In the genomic region with DNA sequence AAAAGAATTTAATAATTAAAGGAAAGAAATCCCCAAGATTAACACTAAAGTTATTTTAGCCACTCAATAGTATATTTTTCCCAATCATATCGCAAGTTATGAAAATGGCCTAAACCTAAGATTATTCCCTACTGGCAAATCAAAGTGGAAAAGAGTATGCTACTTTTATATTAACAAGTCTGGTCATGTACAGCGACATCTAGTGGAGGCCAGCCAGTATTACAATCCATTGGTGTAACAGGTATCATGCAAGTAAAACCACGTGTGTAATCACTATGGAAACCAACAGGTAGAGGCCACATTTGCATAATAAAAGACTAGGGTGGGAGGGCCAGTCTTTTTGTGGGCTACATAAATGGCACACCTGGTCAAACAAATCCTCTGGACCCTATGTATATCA, we compare ENCODE assay signal across 11 cellular contexts.
DNase-seq lines count a peak whose midpoint lies in the region; ATAC-seq, FAIRE-seq and TF ChIP-seq lines count a peak whose summit lies in the region.
"Had no signal": no experiment of that assay in that cellular context is flagged by ENCODE, and none has a peak within 500 bp of the region (broad histone marks: within the 10 kb centered on the region; RNA-seq: fewer than 3 reads in every experiment).

No MANE protein-coding gene starts in this region.

- TF ChIP-seq CTCF in bronchial epithelial cell (IDR thresholded peaks at IDR 0.05; ENCODE audit: insufficient read depth, low read length, severe bottlenecking), result peak; percentile 52
- no peak for TF ChIP-seq CTCF in coronary artery (IDR thresholded peaks at IDR 0.05)

- DNase-seq in A172 (ENCODE audit: low spot score) (peak; percentile 44), Daoy (ENCODE audit: low read depth) (peak; percentile 4), NAMALWA (ENCODE audit: low spot score) (peak; percentile 55), bronchial epithelial cell (ENCODE audit: low read depth) (peak; percentile 38), coronary artery (ENCODE audit: low spot score) (no peak), sciatic nerve (ENCODE audit: low spot score) (no peak)
- DNase-seq in effector CD8-positive, alpha-beta T cell (lab: John Stamatoyannopoulos, UW), result no peak
- DNase-seq: activated T-cell treated with anti-CD3 and anti-CD28 coated beads, Interleukin-2, amount 50 U/mL, for 1 hour; NCI-H2227 treated with DMSO at 0.1 percent for 48 hours; ovary had no signal

- H3K4me3 ChIP-seq in bronchial epithelial cell (ENCODE audit: low read depth, low read length) (no peak overlapping the region), coronary artery (no peak overlapping the region)
- H3K4me3 ChIP-seq: ovary had no signal

- H3K36me3 ChIP-seq in bronchial epithelial cell (ENCODE audit: control insufficient read depth, insufficient read depth, low read length), result no peaks in the 10 kb centered on the region
- H3K36me3 ChIP-seq: ovary had no signal

- intact Hi-C loops in sciatic nerve (cut with DNase I), result no loop called here

- no peak for FAIRE-seq in bronchial epithelial cell (lab: Jason Lieb, UNC)

- ATAC-seq in GM21447 (IDR thresholded peaks at IDR 0.05; ENCODE audit: unreplicated experiment) (no peak), sciatic nerve (no peak)

- H3K27me3 ChIP-seq in bronchial epithelial cell (ENCODE audit: control insufficient read depth, insufficient read depth, low read length), result no peaks in the 10 kb centered on the region
- H3K27me3 ChIP-seq: ovary had no signal

- no peak overlapping the region for H3K27ac ChIP-seq in coronary artery
- H3K27ac ChIP-seq: ovary had no signal

Comparison
In these comparisons a context has a peak if more than half of its experiments do, and no peak if none do; other contexts are left out.
1. DNase-seq: peak in A172 (single experiment), Daoy (single experiment), NAMALWA (single experiment) and bronchial epithelial cell (single experiment); none in coronary artery (single experiment), effector CD8-positive, alpha-beta T cell (single experiment) and sciatic nerve (single experiment).